Comparison of ENCODE assay signal across 8 cellular contexts in genomic region chr19:48255376-48256303, GRCh38. TPM values are rescaled to one million over a fixed set of nuclear protein-coding genes. Genes with fewer than 3 reads are reported as not detected.
A peak's percentile ranks its signal among the peaks of the same experiment; 100 is the strongest.
DNase-seq lines count a peak whose midpoint lies in the region; ATAC-seq and TF ChIP-seq lines count a peak whose summit lies in the region.

Gene CARD8, minus strand, starts transcription at chr19:48255912. Its CDS starts 14,892 bp downstream, at chr19:48241020.

- intact Hi-C loops in activated B cell treated with CpG ODN at 0.5 μM for 24 hours (cut with micrococcal nuclease) = loop anchor here (1.0 to 5.0 kb wide), 2 partner anchors 85 to 257 kb away; partner anchors contain the start of genes LIG1, LMTK3 and ZSWIM9

- peaks cover 62% of the 10 kb centered on the region for H3K4me1 Mint-ChIP-seq in activated B cell treated with CpG ODN at 0.5 μM for 24 hours

- no peaks in the 10 kb centered on the region for H3K9me3 Mint-ChIP-seq in activated B cell treated with CpG ODN at 0.5 μM for 24 hours

- H3K36me3 Mint-ChIP-seq in activated B cell treated with CpG ODN at 0.5 μM for 24 hours (ENCODE audit: low read depth) = peaks cover 20% of the 10 kb centered on the region

- POLR2A ChIA-PET in activated B cell treated with CpG ODN at 0.5 μM for 24 hours (lab: Charles Lee) = interaction anchor here (0.6 to 2.7 kb wide), 21 partner anchors 9 to 1240 kb away, joined by 3 to 32 read pairs (median 4); partner anchors contain the start of genes EMP3, LIG1, PLA2G4C and RUVBL2

- peak; percentile 71 for DNase-seq in activated gamma-delta T cell treated with Interleukin-2 at 50 U/mL for 16 hours
- DNase-seq in activated gamma-delta T cell (lab: John Stamatoyannopoulos, UW) = no peak
- DNase-seq in NCI-H226 = peak; percentile 74
- peak; percentile 73 for DNase-seq in activated B cell treated with CpG ODN at 0.5 μM for 24 hours
- peak; percentile 90 for DNase-seq in central memory CD4-positive, alpha-beta T cell
- peak; percentile 86 for DNase-seq in inferior parietal cortex (ENCODE audit: extremely low spot score)
- peak; percentile 76 for DNase-seq in smooth muscle cell of the brain vasculature (ENCODE audit: low read depth, low spot score)

- H3K27ac Mint-ChIP-seq in activated B cell treated with CpG ODN at 0.5 μM for 24 hours = peak within 1 kb of the TSS; percentile 100

- ATAC-seq in HG03135 (IDR thresholded peaks at IDR 0.05; ENCODE audit: unreplicated experiment) (peak; percentile 67), activated B cell treated with CpG ODN at 0.5 μM for 24 hours (ENCODE audit: low read depth) (peak; percentile 80)

- no peaks in the 10 kb centered on the region for H3K27me3 Mint-ChIP-seq in activated B cell treated with CpG ODN at 0.5 μM for 24 hours

- CTCF ChIA-PET in activated B cell treated with CpG ODN at 0.5 μM for 24 hours (lab: Charles Lee) = interaction anchor here (0.8 to 1.0 kb wide), 2 partner anchors 31 to 353 kb away, joined by 3 read pairs; no protein-coding TSS in a partner anchor

- no peak for TF ChIP-seq CTCF in activated B cell treated with CpG ODN at 0.5 μM for 24 hours (IDR thresholded peaks at IDR 0.05)

- peak within 1 kb of the TSS; percentile 99 for H3K4me3 Mint-ChIP-seq in activated B cell treated with CpG ODN at 0.5 μM for 24 hours

RNA-seq across cellular contexts. Expression of gene CARD8, which starts in this region (rescaled TPM):
- 103 and 109 TPM in 2 replicates for total RNA-seq in activated B cell treated with CpG ODN at 0.5 μM for 24 hours
